16 cellular contexts compared by ENCODE assay signal in the genomic region with DNA sequence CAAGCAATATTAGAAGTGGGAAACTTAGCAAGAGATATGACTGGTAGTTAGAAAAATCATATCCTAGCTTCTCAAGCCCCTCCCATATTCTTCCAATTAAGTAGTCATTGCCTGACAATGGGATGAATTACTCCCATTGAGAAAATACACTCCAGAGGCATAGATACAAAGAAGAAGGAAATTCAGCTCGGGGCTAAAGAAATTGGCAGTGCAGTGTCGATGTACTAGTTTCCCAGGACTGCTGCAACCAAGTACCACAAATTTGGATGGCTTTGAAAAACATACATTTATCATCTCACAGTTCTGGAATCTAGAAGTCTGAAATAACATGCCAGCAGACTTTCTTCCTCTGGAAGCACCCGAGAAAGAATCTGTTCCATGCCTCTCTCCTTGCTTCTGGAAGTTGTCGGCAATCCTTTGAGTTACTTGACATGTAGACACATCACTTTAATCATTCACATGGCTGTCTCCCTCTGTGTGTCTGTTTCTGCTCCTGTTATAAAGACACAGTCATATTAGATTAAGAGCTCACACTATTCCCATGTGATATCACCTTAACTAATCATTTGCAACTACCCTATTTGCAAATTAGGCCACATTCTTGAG.
"Had no signal": no experiment of that assay in that cellular context is flagged by ENCODE, and none has a peak within 500 bp of the region (broad histone marks: within the 10 kb centered on the region; RNA-seq: fewer than 3 reads in every experiment).

No MANE protein-coding gene starts in this region.

- H3K36me3 ChIP-seq: ovary, stomach, thoracic aorta had no signal

- H3K27me3 ChIP-seq: ovary, stomach had no signal

- H3K9me3 ChIP-seq: ovary, thoracic aorta had no signal

- H3K27ac Mint-ChIP-seq: activated naive CD8-positive, alpha-beta T cell treated with anti-CD3 and anti-CD28 coated beads, Interleukin-2, amount 10 ng/mL, durations not matched to agents 7 days and 5 days; immature natural killer cell; T-helper 17 cell had no signal

- H3K27ac ChIP-seq: ovary, stomach, thoracic aorta had no signal

- H3K36me3 Mint-ChIP-seq: activated naive CD8-positive, alpha-beta T cell treated with anti-CD3 and anti-CD28 coated beads, Interleukin-2, amount 10 ng/mL, durations not matched to agents 7 days and 5 days; immature natural killer cell had no signal

- H3K4me3 Mint-ChIP-seq: activated naive CD8-positive, alpha-beta T cell treated with anti-CD3 and anti-CD28 coated beads, Interleukin-2, amount 10 ng/mL, durations not matched to agents 7 days and 5 days; immature natural killer cell; neural crest cell; T-helper 17 cell had no signal

- H3K4me1 Mint-ChIP-seq: activated naive CD8-positive, alpha-beta T cell treated with anti-CD3 and anti-CD28 coated beads, Interleukin-2, amount 10 ng/mL, durations not matched to agents 7 days and 5 days; immature natural killer cell; neural crest cell had no signal

- ATAC-seq: left lobe of liver, T-helper 17 cell had no signal

- H3K4me3 ChIP-seq: ovary, stomach, thoracic aorta had no signal

- H3K27me3 Mint-ChIP-seq: activated naive CD8-positive, alpha-beta T cell treated with anti-CD3 and anti-CD28 coated beads, Interleukin-2, amount 10 ng/mL, durations not matched to agents 7 days and 5 days had no signal

- DNase-seq: activated CD4-positive, CD25-positive, alpha-beta regulatory T cell; activated gamma-delta T cell treated with Interleukin-2 at 50 U/mL for 16 hours; activated naive CD8-positive, alpha-beta T cell treated with anti-CD3 and anti-CD28 coated beads, Interleukin-2, amount 10 ng/mL, durations not matched to agents 7 days and 5 days; activated T-cell treated with anti-CD3 and anti-CD28 coated beads, Interleukin-2, amount 50 U/mL, for 1 hour; aorta; glutamatergic neuron; immature natural killer cell; mammary epithelial cell; ovary; stimulated activated CD4-positive, alpha-beta T cell treated with anti-CD3 and anti-CD28 coated beads, Interleukin-15, amount 100 ng/mL, for 24 hours; stimulated activated CD4-positive, alpha-beta T cell treated with anti-CD3 and anti-CD28 coated beads, Interleukin-4, amount 100 ng/mL, for 24 hours; stomach; T-helper 17 cell had no signal
